In genomic region chr11:120012245-120012644, GRCh38 we compare ENCODE assay signal across 22 cellular contexts.
"Had no signal": no experiment of that assay in that cellular context is flagged by ENCODE, and none has a peak within 500 bp of the region (broad histone marks: within the 10 kb centered on the region; RNA-seq: fewer than 3 reads in every experiment).

No MANE protein-coding gene starts in this region.

- H3K27me3 ChIP-seq: right lobe of liver, testis had no signal

- H3K27ac ChIP-seq: epithelial cell of prostate, hepatocyte, parathyroid adenoma, psoas muscle, right lobe of liver, testis, tibial nerve, upper lobe of right lung had no signal

- H3K36me3 Mint-ChIP-seq: naive B cell; stimulated activated effector memory CD8-positive, alpha-beta T cell treated with anti-CD3 and anti-CD28 coated beads, Interleukin-12 subunit alpha, Interleukin-12 subunit beta, amount 100 ng/mL, for 72 hours had no signal

- H3K4me1 ChIP-seq: parathyroid adenoma, psoas muscle, right lobe of liver, testis, upper lobe of right lung had no signal

- DNase-seq: cortex of kidney; effector memory CD4-positive, alpha-beta T cell; foreskin melanocyte; kidney; left colon; left ventricle myocardium superior; mesenchymal stem cell; naive B cell; psoas muscle; right lobe of liver; stimulated activated CD4-positive, alpha-beta T cell treated with anti-CD3 and anti-CD28 coated beads, Interleukin-4, amount 100 ng/mL, for 1 hour; stimulated activated CD8-positive, alpha-beta memory T cell treated with anti-CD3 and anti-CD28 coated beads, Interleukin-4, amount 100 ng/mL, for 48 hours; stimulated activated naive CD8-positive, alpha-beta T cell treated with anti-CD3 and anti-CD28 coated beads, Interleukin-15, Interleukin-2, amounts not matched to agents 100 U/mL and 50 U/mL, for 24 hours; testis; upper lobe of right lung had no signal

- H3K4me1 Mint-ChIP-seq: naive B cell; stimulated activated effector memory CD8-positive, alpha-beta T cell treated with anti-CD3 and anti-CD28 coated beads, Interleukin-12 subunit alpha, Interleukin-12 subunit beta, amount 100 ng/mL, for 72 hours had no signal

- ATAC-seq: psoas muscle; right lobe of liver; stimulated activated effector memory CD8-positive, alpha-beta T cell treated with anti-CD3 and anti-CD28 coated beads, Interleukin-12 subunit alpha, Interleukin-12 subunit beta, amount 100 ng/mL, for 72 hours; stimulated activated naive CD8-positive, alpha-beta T cell treated with anti-CD3 and anti-CD28 coated beads, Interleukin-15, Interleukin-2, amounts not matched to agents 100 U/mL and 50 U/mL, for 24 hours; upper lobe of right lung had no signal

- H3K27ac Mint-ChIP-seq: naive B cell; stimulated activated effector memory CD8-positive, alpha-beta T cell treated with anti-CD3 and anti-CD28 coated beads, Interleukin-12 subunit alpha, Interleukin-12 subunit beta, amount 100 ng/mL, for 72 hours had no signal

- H3K9me3 Mint-ChIP-seq: nephron; stimulated activated effector memory CD8-positive, alpha-beta T cell treated with anti-CD3 and anti-CD28 coated beads, Interleukin-12 subunit alpha, Interleukin-12 subunit beta, amount 100 ng/mL, for 72 hours had no signal

- H3K4me3 ChIP-seq: hepatocyte, lung, psoas muscle, right lobe of liver, testis, tibial nerve, upper lobe of right lung had no signal

- H3K4me3 Mint-ChIP-seq: naive B cell; nephron; stimulated activated effector memory CD8-positive, alpha-beta T cell treated with anti-CD3 and anti-CD28 coated beads, Interleukin-12 subunit alpha, Interleukin-12 subunit beta, amount 100 ng/mL, for 72 hours had no signal

- H3K9me3 ChIP-seq: psoas muscle, right lobe of liver, testis, tibial nerve, upper lobe of right lung had no signal

- H3K36me3 ChIP-seq: right lobe of liver, tibial nerve, upper lobe of right lung had no signal
